Comparison of ENCODE assay signal across 6 cellular contexts in genomic region chr19:49958596-49958995, GRCh38. TPM values are rescaled to one million over a fixed set of nuclear protein-coding genes. Genes with fewer than 3 reads are reported as not detected.
"Had no signal": no experiment of that assay in that cellular context is flagged by ENCODE, and none has a peak within 500 bp of the region (broad histone marks: within the 10 kb centered on the region; RNA-seq: fewer than 3 reads in every experiment).

No MANE protein-coding gene starts in this region.

RNA-seq across cellular contexts. Expression of gene SIGLEC11, which starts 2.4 kb away (rescaled TPM):
- total RNA-seq: HT-29, IMR-90, NCI-H460, PC-9, SK-MEL-5 had no signal
- polyA plus RNA-seq: IMR-90, SK-N-SH had no signal
